ENCODE assay signal across 14 cellular contexts in the genomic region with DNA sequence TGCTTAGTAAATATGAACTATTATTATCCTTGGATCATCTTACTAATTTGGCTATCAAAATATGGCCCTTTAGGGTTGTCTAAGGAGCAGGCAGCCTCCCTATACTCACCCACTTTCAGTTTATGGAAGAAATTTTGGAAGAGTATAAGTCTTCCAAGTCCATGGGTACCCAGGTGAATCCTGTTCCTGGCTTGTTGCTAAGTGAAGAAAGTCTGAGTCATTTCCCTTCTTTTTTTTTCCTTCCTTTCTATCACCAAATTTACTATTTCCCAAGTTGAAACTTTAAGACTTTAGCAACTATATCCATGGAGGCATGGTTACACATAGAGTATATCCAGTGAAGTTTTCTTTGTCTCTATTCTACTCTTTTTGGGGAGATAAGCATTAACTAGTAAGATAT.
"Had no signal": no experiment of that assay in that cellular context is flagged by ENCODE, and none has a peak within 500 bp of the region (broad histone marks: within the 10 kb centered on the region; RNA-seq: fewer than 3 reads in every experiment).

No MANE protein-coding gene starts in this region.

- H3K27ac Mint-ChIP-seq: naive thymus-derived CD8-positive, alpha-beta T cell had no signal

- H3K36me3 Mint-ChIP-seq: naive thymus-derived CD8-positive, alpha-beta T cell had no signal

- H3K36me3 ChIP-seq: heart left ventricle, neutrophil, right atrium auricular region had no signal

- H3K27ac ChIP-seq: coronary artery, dorsolateral prefrontal cortex, heart left ventricle, neutrophil, right atrium auricular region had no signal

- H3K4me3 Mint-ChIP-seq: naive thymus-derived CD8-positive, alpha-beta T cell had no signal

- H3K4me1 Mint-ChIP-seq: naive thymus-derived CD8-positive, alpha-beta T cell had no signal

- H3K27me3 ChIP-seq: dorsolateral prefrontal cortex, heart left ventricle, neutrophil, right atrium auricular region had no signal

- ATAC-seq: heart left ventricle; mucosa of descending colon; naive thymus-derived CD8-positive, alpha-beta T cell had no signal

- DNase-seq: dorsolateral prefrontal cortex; effector memory CD4-positive, alpha-beta T cell; erythroblast; heart left ventricle; hippocampal formation; mucosa of descending colon; naive thymus-derived CD8-positive, alpha-beta T cell; small intestine; stimulated activated CD4-positive, alpha-beta T cell treated with anti-CD3 and anti-CD28 coated beads, Interleukin-12 subunit alpha, Interleukin-12 subunit beta, amount 100 ng/mL, for 4 hours; stimulated activated naive CD4-positive, alpha-beta T cell; trophoblast cell had no signal

- H3K9me3 Mint-ChIP-seq: naive thymus-derived CD8-positive, alpha-beta T cell had no signal

- H3K4me3 ChIP-seq: coronary artery, dorsolateral prefrontal cortex, heart left ventricle, mucosa of descending colon, right atrium auricular region had no signal

- H3K9me3 ChIP-seq: heart left ventricle, mucosa of descending colon, neutrophil, right atrium auricular region had no signal
